Comparison of ENCODE assay signal across 31 cellular contexts in the genomic region with DNA sequence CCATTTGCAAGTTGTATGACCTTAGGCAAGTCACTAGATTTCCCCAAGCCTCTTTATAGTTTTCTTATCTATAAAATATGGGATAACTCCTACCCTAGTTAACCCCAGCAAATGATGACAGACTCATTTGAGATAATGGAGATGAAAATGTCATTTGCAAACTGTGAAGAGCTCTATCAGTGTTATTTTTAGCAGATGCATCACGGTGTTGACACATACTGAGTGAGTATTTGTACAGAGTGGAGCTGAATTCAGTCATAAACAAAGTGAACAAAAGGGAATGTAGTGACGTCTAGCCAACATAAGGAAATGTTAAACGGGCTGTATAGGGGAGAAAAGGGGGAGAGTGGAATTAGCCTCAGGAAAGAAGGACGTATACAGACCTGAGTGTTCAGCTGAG.
DNase-seq lines count a peak whose midpoint lies in the region; ATAC-seq and TF ChIP-seq lines count a peak whose summit lies in the region.
"Had no signal": no experiment of that assay in that cellular context is flagged by ENCODE, and none has a peak within 500 bp of the region (broad histone marks: within the 10 kb centered on the region; RNA-seq: fewer than 3 reads in every experiment).

No MANE protein-coding gene starts in this region.

- H3K4me3 ChIP-seq in esophagus muscularis mucosa (no peak overlapping the region), right lobe of liver (no peak overlapping the region)
- H3K4me3 ChIP-seq: BLaER1, GM12878, hepatocyte, MG63, testis, uterus had no signal

- no peak overlapping the region for H3K27ac Mint-ChIP-seq in activated T-helper 2 cell treated with anti-CD3 and anti-CD28 coated beads, Interferon-gamma antibody, Interleukin-2, Interleukin-4, amounts not matched to agents 10 μg/mL and 5 μg/mL and 100 μg/mL, durations not matched to agents 14 hours and 24 hours and 36 hours
- H3K27ac Mint-ChIP-seq: activated T-cell treated with anti-CD3 and anti-CD28 coated beads, Interleukin-2, amount 50 U/mL, for 24 hours had no signal

- H3K36me3 Mint-ChIP-seq in activated T-helper 2 cell treated with anti-CD3 and anti-CD28 coated beads, Interferon-gamma antibody, Interleukin-2, Interleukin-4, amounts not matched to agents 10 μg/mL and 5 μg/mL and 100 μg/mL, durations not matched to agents 14 hours and 24 hours and 36 hours (ENCODE audit: low read depth) = no peaks in the 10 kb centered on the region

- TF ChIP-seq EP300 in esophagus muscularis mucosa (IDR thresholded peaks at IDR 0.05) = no peak

- TF ChIP-seq POLR2A in esophagus muscularis mucosa (IDR thresholded peaks at IDR 0.05; ENCODE audit: low read depth) (no peak), right lobe of liver (IDR thresholded peaks at IDR 0.05) (no peak)

- 41% methylated on average over 4 of the region's 4 CpGs for WGBS in esophagus muscularis mucosa
- 34% methylated on average over 4 of the region's 4 CpGs for WGBS in right lobe of liver (ENCODE audit: insufficient coverage, low coverage, low lambda C conversion rate, missing lambda C conversion rate)

- ATAC-seq in left cardiac atrium (peak; percentile 79 to 83), right lobe of liver (no peak)
- ATAC-seq: foreskin keratinocyte; GM12878; left colon; PC-3; stimulated activated naive CD8-positive, alpha-beta T cell treated with anti-CD3 and anti-CD28 coated beads, Interleukin-15, Interleukin-2, amounts not matched to agents 100 U/mL and 50 U/mL, for 24 hours had no signal

- H3K27me3 ChIP-seq in esophagus muscularis mucosa (no peaks in the 10 kb centered on the region), right lobe of liver (no peaks in the 10 kb centered on the region)
- H3K27me3 ChIP-seq: BLaER1, foreskin keratinocyte, hepatocyte, MG63, testis, uterus had no signal

- intact Hi-C loops in left cardiac atrium (cut with DNase I) (no loop called here), esophagus muscularis mucosa (cut with DNase I) (no loop called here), right lobe of liver (cut with DNase I) (no loop called here)
- intact Hi-C loops in activated T-helper 2 cell treated with anti-CD3 and anti-CD28 coated beads, Interferon-gamma antibody, Interleukin-2, Interleukin-4, amounts not matched to agents 10 μg/mL and 5 μg/mL and 100 μg/mL, durations not matched to agents 14 hours and 24 hours and 36 hours (cut with micrococcal nuclease) = no loop called here

- no peaks in the 10 kb centered on the region for H3K4me1 Mint-ChIP-seq in activated T-helper 2 cell treated with anti-CD3 and anti-CD28 coated beads, Interferon-gamma antibody, Interleukin-2, Interleukin-4, amounts not matched to agents 10 μg/mL and 5 μg/mL and 100 μg/mL, durations not matched to agents 14 hours and 24 hours and 36 hours (ENCODE audit: low read depth)

- DNase-seq in DMS153 (lab: John Stamatoyannopoulos, UW) (peak; percentile 83), NCI-H1436 (lab: John Stamatoyannopoulos, UW) (peak; percentile 61), NCI-H774 (lab: John Stamatoyannopoulos, UW) (peak; percentile 88), left cardiac atrium (no peak), esophagus muscularis mucosa (ENCODE audit: extremely low spot score) (no peak), amniotic stem cell (lab: John Stamatoyannopoulos, UW) (no peak), right lobe of liver (no peak)
- no peak for DNase-seq in activated T-helper 2 cell treated with anti-CD3 and anti-CD28 coated beads, Interferon-gamma antibody, Interleukin-2, Interleukin-4, amounts not matched to agents 10 μg/mL and 5 μg/mL and 100 μg/mL, durations not matched to agents 14 hours and 24 hours and 36 hours (ENCODE audit: low spot score)
- DNase-seq: activated CD4-positive, alpha-beta T cell treated with anti-CD3 and anti-CD28 coated beads for 48 hours; activated T-cell treated with anti-CD3 and anti-CD28 coated beads, Interleukin-2, amount 50 U/mL, for 24 hours; Caco-2; cerebellar nuclear complex; erythroblast; foreskin keratinocyte; HCEC 1CT; KBM-7; left colon; MG63; NCI-H1694; NCI-H2227 treated with DMSO at 0.1 percent for 48 hours; NK-92 treated with Interleukin-12 subunit alpha and Interleukin-12 subunit beta, amount 100 ng/mL, for 24 hours; nucleus accumbens; PC-3; SIG-M5; stimulated activated naive CD8-positive, alpha-beta T cell treated with anti-CD3 and anti-CD28 coated beads, Interleukin-15, Interleukin-2, amounts not matched to agents 100 U/mL and 50 U/mL, for 24 hours; testis; uterus had no signal

- no peaks in the 10 kb centered on the region for H3K36me3 ChIP-seq in esophagus muscularis mucosa
- no peaks in the 10 kb centered on the region for H3K36me3 ChIP-seq in right lobe of liver
- H3K36me3 ChIP-seq: BLaER1, MG63, uterus had no signal

- H3K4me1 ChIP-seq in esophagus muscularis mucosa (no peaks in the 10 kb centered on the region), right lobe of liver (no peaks in the 10 kb centered on the region)
- H3K4me1 ChIP-seq: Caco-2, foreskin keratinocyte, testis, uterus had no signal

- H3K9me3 ChIP-seq in esophagus muscularis mucosa = peaks cover 0 to 7% (median 4%) of the 10 kb centered on the region in 4 donors
- H3K9me3 ChIP-seq in right lobe of liver = no peaks in the 10 kb centered on the region
- H3K9me3 ChIP-seq: BLaER1, Caco-2, MG63, testis, uterus had no signal

- no peaks in the 10 kb centered on the region for H3K27me3 Mint-ChIP-seq in activated T-helper 2 cell treated with anti-CD3 and anti-CD28 coated beads, Interferon-gamma antibody, Interleukin-2, Interleukin-4, amounts not matched to agents 10 μg/mL and 5 μg/mL and 100 μg/mL, durations not matched to agents 14 hours and 24 hours and 36 hours (ENCODE audit: low read depth)

- H3K27ac ChIP-seq in esophagus muscularis mucosa (replicated peaks in 1 of 4) (no peak overlapping the region), right lobe of liver (no peak overlapping the region)
- H3K27ac ChIP-seq: BLaER1, foreskin keratinocyte, hepatocyte, testis, uterus, VCaP had no signal

- H3K9me3 Mint-ChIP-seq in activated T-helper 2 cell treated with anti-CD3 and anti-CD28 coated beads, Interferon-gamma antibody, Interleukin-2, Interleukin-4, amounts not matched to agents 10 μg/mL and 5 μg/mL and 100 μg/mL, durations not matched to agents 14 hours and 24 hours and 36 hours = no peaks in the 10 kb centered on the region

- TF ChIP-seq CTCF in esophagus muscularis mucosa (IDR thresholded peaks at IDR 0.05) = no peak
- no peak for TF ChIP-seq CTCF in right lobe of liver (IDR thresholded peaks at IDR 0.05)

- no peak overlapping the region for H3K4me3 Mint-ChIP-seq in activated T-helper 2 cell treated with anti-CD3 and anti-CD28 coated beads, Interferon-gamma antibody, Interleukin-2, Interleukin-4, amounts not matched to agents 10 μg/mL and 5 μg/mL and 100 μg/mL, durations not matched to agents 14 hours and 24 hours and 36 hours (ENCODE audit: low read depth)
- H3K4me3 Mint-ChIP-seq: activated T-cell treated with anti-CD3 and anti-CD28 coated beads, Interleukin-2, amount 50 U/mL, for 24 hours had no signal

Comparison
In these comparisons a context has a peak if more than half of its experiments do, and no peak if none do; other contexts are left out.
1. DNase-seq: peak in DMS153 (single experiment), NCI-H1436 (single experiment) and NCI-H774 (single experiment); none in left cardiac atrium (single experiment), activated T-helper 2 cell treated with anti-CD3 and anti-CD28 coated beads, Interferon-gamma antibody, Interleukin-2, Interleukin-4, amounts not matched to agents 10 μg/mL and 5 μg/mL and 100 μg/mL, durations not matched to agents 14 hours and 24 hours and 36 hours (single experiment), esophagus muscularis mucosa (single experiment), amniotic stem cell (single experiment) and right lobe of liver (0 of 3).
2. ATAC-seq: peak in left cardiac atrium (2 of 2); none in right lobe of liver (0 of 4).